9 cellular contexts compared by ENCODE assay signal in genomic region chr9:127130661-127131538, GRCh38. TPM values are rescaled to one million over a fixed set of nuclear protein-coding genes. Genes with fewer than 3 reads are reported as not detected.
A peak's percentile ranks its signal among the peaks of the same experiment; 100 is the strongest.
DNase-seq lines count a peak whose midpoint lies in the region; ATAC-seq and TF ChIP-seq lines count a peak whose summit lies in the region.
"Had no signal": no experiment of that assay in that cellular context is flagged by ENCODE, and none has a peak within 500 bp of the region (broad histone marks: within the 10 kb centered on the region; RNA-seq: fewer than 3 reads in every experiment).

No MANE protein-coding gene starts in this region.

- TF ChIP-seq POLR2A in spleen (IDR thresholded peaks at IDR 0.05): no peak

- TF ChIP-seq CTCF in WTC11 (IDR thresholded peaks at IDR 0.05): no peak
- TF ChIP-seq CTCF in right atrium auricular region (IDR thresholded peaks at IDR 0.05): no peak
- no peak for TF ChIP-seq CTCF in spleen (IDR thresholded peaks at IDR 0.05 in 8 of 11, conservative IDR thresholded peaks at IDR 0.05 in 3 of 11)

- H3K36me3 Mint-ChIP-seq in WTC11: no peaks in the 10 kb centered on the region
- H3K36me3 Mint-ChIP-seq in natural killer cell treated with Interleukin-12 subunit alpha and Interleukin-12 subunit beta and Interleukin-15 and Interleukin-18, amount 100 ng/mL, for 72 hours: no peaks in the 10 kb centered on the region

- H3K27me3 ChIP-seq in HUES48 (ENCODE audit: control insufficient read depth, insufficient read depth, low read length) (no peaks in the 10 kb centered on the region), right atrium auricular region (no peaks in the 10 kb centered on the region), spleen (replicated peaks in 1 of 7) (no peaks in the 10 kb centered on the region)

- H3K4me3 ChIP-seq in HUES48 (ENCODE audit: low read depth, low read length) (no peak overlapping the region), right atrium auricular region (no peak overlapping the region), spleen (no peak overlapping the region)

- CTCF ChIA-PET in WTC11 (lab: Charles Lee): interaction anchor here (0.9 to 2.8 kb wide), 4 partner anchors 8 to 166 kb away, joined by 3 to 8 read pairs (median 4); partner anchors contain the start of gene ANGPTL2

- ATAC-seq in WTC11: no peak
- no peak for ATAC-seq in HG02870 (IDR thresholded peaks at IDR 0.05; ENCODE audit: unreplicated experiment)
- no peak for ATAC-seq in natural killer cell treated with Interleukin-12 subunit alpha and Interleukin-12 subunit beta and Interleukin-15 and Interleukin-18, amount 100 ng/mL, for 72 hours
- ATAC-seq in GM21619 (IDR thresholded peaks at IDR 0.05; ENCODE audit: unreplicated experiment): no peak
- no peak for ATAC-seq in GM18861 (IDR thresholded peaks at IDR 0.05; ENCODE audit: unreplicated experiment)

- H3K27me3 Mint-ChIP-seq in WTC11 (ENCODE audit: low read depth): no peaks in the 10 kb centered on the region
- peaks cover 0 to 11% of the 10 kb centered on the region in 2 donors for H3K27me3 Mint-ChIP-seq in natural killer cell treated with Interleukin-12 subunit alpha and Interleukin-12 subunit beta and Interleukin-15 and Interleukin-18, amount 100 ng/mL, for 72 hours

- H3K27ac Mint-ChIP-seq in WTC11: no peak overlapping the region
- H3K27ac Mint-ChIP-seq in natural killer cell treated with Interleukin-12 subunit alpha and Interleukin-12 subunit beta and Interleukin-15 and Interleukin-18, amount 100 ng/mL, for 72 hours: no peak overlapping the region

- no peaks in the 10 kb centered on the region for H3K36me3 ChIP-seq in HUES48 (ENCODE audit: control insufficient read depth, insufficient read depth, low read length)
- H3K36me3 ChIP-seq in right atrium auricular region: no peaks in the 10 kb centered on the region
- H3K36me3 ChIP-seq in spleen: no peaks in the 10 kb centered on the region

- H3K27ac ChIP-seq in HUES48 (ENCODE audit: low read depth, low read length): peak overlapping the region; percentile 29
- H3K27ac ChIP-seq in right atrium auricular region: peak overlapping the region; percentile 87 to 95
- H3K27ac ChIP-seq in spleen: peak overlapping the region in 7 of 8 donors; percentile 7 to 67 (median 63)

- H3K4me3 Mint-ChIP-seq in WTC11: no peak overlapping the region
- H3K4me3 Mint-ChIP-seq in natural killer cell treated with Interleukin-12 subunit alpha and Interleukin-12 subunit beta and Interleukin-15 and Interleukin-18, amount 100 ng/mL, for 72 hours: no peak overlapping the region

- no peak overlapping the region for H3K9ac ChIP-seq in HUES48 (ENCODE audit: low read depth, low read length)

- DNase-seq in WTC11 (ENCODE audit: low spot score): no peak
- DNase-seq in right atrium auricular region (ENCODE audit: low spot score): peak; percentile 86
- no peak for DNase-seq in spleen
- no peak for DNase-seq in natural killer cell treated with Interleukin-12 subunit alpha and Interleukin-12 subunit beta and Interleukin-15 and Interleukin-18, amount 100 ng/mL, for 72 hours (ENCODE audit: low spot score)
- DNase-seq: activated naive CD4-positive, alpha-beta T cell treated with anti-CD3 and anti-CD28 coated beads, Interleukin-2, amount 50 U/mL, for 16 hours had no signal

- H3K4me1 ChIP-seq in HUES48 (ENCODE audit: control insufficient read depth, insufficient read depth, low read length): peaks cover 32% of the 10 kb centered on the region
- H3K4me1 ChIP-seq in right atrium auricular region: peaks cover 3 to 74% of the 10 kb centered on the region in 2 donors
- peaks cover 0 to 26% (median 9%) of the 10 kb centered on the region in 6 donors for H3K4me1 ChIP-seq in spleen

- 70 to 84% (median 80%) methylated on average over 10 of the region's 10 CpGs for WGBS in spleen, 5 donors

- intact Hi-C loops in spleen (cut with DNase I; ENCODE audit: low total_unique reads): no loop called here

- H3K9me3 Mint-ChIP-seq in WTC11: no peaks in the 10 kb centered on the region
- no peaks in the 10 kb centered on the region for H3K9me3 Mint-ChIP-seq in natural killer cell treated with Interleukin-12 subunit alpha and Interleukin-12 subunit beta and Interleukin-15 and Interleukin-18, amount 100 ng/mL, for 72 hours

- no peaks in the 10 kb centered on the region for H3K9me3 ChIP-seq in HUES48 (ENCODE audit: control insufficient read depth, insufficient read depth, low read length)
- no peaks in the 10 kb centered on the region for H3K9me3 ChIP-seq in right atrium auricular region
- no peaks in the 10 kb centered on the region for H3K9me3 ChIP-seq in spleen

- POLR2A ChIA-PET in WTC11 (lab: Charles Lee): interaction anchor here (0.9 kb wide), 1 partner anchor 266 kb away, joined by 3 read pairs; no protein-coding TSS in a partner anchor

- H3K4me1 Mint-ChIP-seq in WTC11: peaks cover 37% of the 10 kb centered on the region
- peaks cover 5 to 6% of the 10 kb centered on the region in 2 donors for H3K4me1 Mint-ChIP-seq in natural killer cell treated with Interleukin-12 subunit alpha and Interleukin-12 subunit beta and Interleukin-15 and Interleukin-18, amount 100 ng/mL, for 72 hours (ENCODE audit: low read depth in 2 of 2)

TF ChIP-seq in WTC11, 78 proteins besides CTCF, POLR2A, EP300 and RAD21:
- no peak for TF ChIP-seq TEAD1 (CRISPR knock-in tag; IDR thresholded peaks at IDR 0.05)
- TF ChIP-seq GABPB1 (CRISPR knock-in tag; IDR thresholded peaks at IDR 0.05): peak; percentile 77
- TF ChIP-seq MYBL2 (CRISPR knock-in tag; IDR thresholded peaks at IDR 0.05): no peak
- no peak for TF ChIP-seq TEAD4 (CRISPR knock-in tag; IDR thresholded peaks at IDR 0.05)
- no peak for TF ChIP-seq FOXP4 (CRISPR knock-in tag; IDR thresholded peaks at IDR 0.05)
TF ChIP-seq in WTC11: peak in this region for 1.

RNA-seq across cellular contexts. Expression of gene ANGPTL2, which starts 8.5 kb away (rescaled TPM):
- 4.5 to 6.7 TPM (median 6.3 TPM) in 3 replicates for total RNA-seq in WTC11 (2021)
- 10 to 100 TPM; 42.8 to 55.8 TPM for total RNA-seq in right atrium auricular region
- 100 to 1,000 TPM in 1 of 7 donors, 10 to 100 TPM in 6; 45.4 to 103 (median 66.2) TPM for total RNA-seq in spleen
- 10 to 100 TPM in 2 of 3 donors, 1 to 10 TPM in 1; 6.6 to 11.8 (median 11.8) TPM for polyA plus RNA-seq in spleen
- not detected for total RNA-seq in natural killer cell treated with Interleukin-12 subunit alpha and Interleukin-12 subunit beta and Interleukin-15 and Interleukin-18, amount 100 ng/mL, for 72 hours

Comparison
In these comparisons a context has a peak if more than half of its experiments do, and no peak if none do; other contexts are left out.
1. H3K27ac ChIP-seq: peak in every context shown above with its lines; median percentile 91 in right atrium auricular region; 63 in spleen; 29 in HUES48.